Comparison of ENCODE assay signal across 8 cellular contexts in the genomic region with DNA sequence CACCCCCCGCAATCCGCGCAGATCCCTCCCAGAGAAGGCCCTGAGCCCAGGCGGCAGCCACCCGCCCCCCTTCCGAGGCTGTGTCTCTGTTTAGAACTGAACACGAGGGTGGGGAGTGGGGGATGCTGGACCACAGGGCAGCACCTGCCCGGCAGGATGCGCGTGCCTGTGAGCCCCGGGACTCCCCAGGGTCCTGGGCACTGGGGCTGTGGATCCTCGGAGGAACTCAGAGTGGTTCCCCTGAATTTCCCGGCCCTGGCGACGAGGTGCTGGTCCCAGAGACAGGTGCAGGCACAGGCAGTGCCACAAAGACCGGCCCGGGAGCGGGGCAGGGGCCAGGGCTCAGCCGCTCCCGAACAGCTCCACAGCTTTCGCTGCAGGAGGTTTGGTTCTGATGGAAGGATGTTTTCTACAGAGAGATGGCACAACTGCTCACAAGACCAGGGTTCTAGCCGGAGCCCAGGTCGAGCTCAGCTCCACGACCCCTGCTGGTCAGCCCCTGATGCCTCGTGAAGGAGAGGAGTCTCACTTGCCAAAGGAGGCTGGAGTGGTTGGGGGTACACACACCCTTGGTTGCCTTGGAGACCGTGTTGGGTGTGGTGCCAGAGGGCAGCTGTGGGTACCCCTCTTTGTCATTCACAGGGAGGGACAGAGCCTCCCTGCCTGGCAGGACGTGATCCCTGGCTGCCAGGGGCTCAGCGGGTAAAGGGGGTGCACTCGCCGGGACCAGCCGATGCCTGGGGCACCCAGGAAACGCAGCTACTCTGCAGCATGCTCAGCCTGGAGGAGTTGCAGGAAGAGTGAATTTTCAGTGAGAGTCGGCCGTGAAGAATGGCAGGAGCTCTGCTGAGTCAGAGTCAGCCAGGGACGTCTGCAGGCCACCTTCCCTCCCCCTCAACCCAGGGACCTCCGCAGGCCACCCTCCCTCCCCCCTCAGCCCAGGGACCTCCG. TPM values are rescaled to one million over a fixed set of nuclear protein-coding genes. Genes with fewer than 3 reads are reported as not detected.
DNase-seq lines count a peak whose midpoint lies in the region; ATAC-seq and TF ChIP-seq lines count a peak whose summit lies in the region.

No MANE protein-coding gene starts in this region.

- TF ChIP-seq CTCF in MCF 10A (IDR thresholded peaks at IDR 0.05; ENCODE audit: unreplicated experiment), result no peak
- no peak for TF ChIP-seq CTCF in mesothelial cell of epicardium (IDR thresholded peaks at IDR 0.05; ENCODE audit: unreplicated experiment)
- no peak for TF ChIP-seq CTCF in foreskin fibroblast (IDR thresholded peaks at IDR 0.05; ENCODE audit: low read depth, low read length)

- peaks cover 37% of the 10 kb centered on the region for H3K4me1 ChIP-seq in NT2/D1 (ENCODE audit: insufficient read depth, insufficient read length)

- CTCF ChIA-PET in activated CD4-positive, alpha-beta T cell treated with anti-CD3 and anti-CD28 coated beads for 36 hours (lab: Charles Lee), result interaction anchor here (0.8 to 1.4 kb wide), 2 partner anchors 40 to 64 kb away, joined by 4 read pairs; no protein-coding TSS in a partner anchor
- CTCF ChIA-PET in MCF 10A (lab: Yijun Ruan, JAX), result no interaction called here

- DNase-seq in activated CD4-positive, alpha-beta T cell treated with anti-CD3 and anti-CD28 coated beads for 36 hours, result peak; percentile 39
- DNase-seq in activated CD4-positive, alpha-beta T cell treated with anti-CD3 and anti-CD28 coated beads, Interleukin-2, amount 50 U/mL, for 4 hours, result no peak
- no peak for DNase-seq in NT2/D1 (ENCODE audit: low read depth, low spot score)
- peak; percentile 6 for DNase-seq in MCF 10A (ENCODE audit: unreplicated experiment)
- peak in 1 of 2 experiments; percentile 40 for DNase-seq in mesothelial cell of epicardium (ENCODE audit: low spot score in 2 of 2, unreplicated experiment in 2 of 2)
- DNase-seq in foreskin fibroblast, result no peak

- no peaks in the 10 kb centered on the region for H3K9me3 Mint-ChIP-seq in activated CD4-positive, alpha-beta T cell treated with anti-CD3 and anti-CD28 coated beads for 36 hours (ENCODE audit: low read depth)
- no peaks in the 10 kb centered on the region for H3K9me3 Mint-ChIP-seq in MCF 10A (ENCODE audit: unreplicated experiment)
- H3K9me3 Mint-ChIP-seq in mesothelial cell of epicardium, result no peaks in the 10 kb centered on the region

- peaks cover 6% of the 10 kb centered on the region for H3K27me3 Mint-ChIP-seq in activated CD4-positive, alpha-beta T cell treated with anti-CD3 and anti-CD28 coated beads for 36 hours
- H3K27me3 Mint-ChIP-seq in MCF 10A (ENCODE audit: insufficient read depth, unreplicated experiment), result no peaks in the 10 kb centered on the region
- H3K27me3 Mint-ChIP-seq in mesothelial cell of epicardium (ENCODE audit: low read depth), result no peaks in the 10 kb centered on the region

- H3K9me3 ChIP-seq in NT2/D1 (ENCODE audit: insufficient read depth, low read length), result no peaks in the 10 kb centered on the region

- no peaks in the 10 kb centered on the region for H3K27me3 ChIP-seq in NT2/D1 (ENCODE audit: insufficient read depth, insufficient read length)

- no peaks in the 10 kb centered on the region for H3K36me3 Mint-ChIP-seq in activated CD4-positive, alpha-beta T cell treated with anti-CD3 and anti-CD28 coated beads for 36 hours (ENCODE audit: low read depth)
- H3K36me3 Mint-ChIP-seq in MCF 10A (ENCODE audit: insufficient read depth, unreplicated experiment) (no peaks in the 10 kb centered on the region), mesothelial cell of epicardium (no peaks in the 10 kb centered on the region)

- H3K9ac ChIP-seq in NT2/D1 (ENCODE audit: insufficient read length, low read depth), result peak overlapping the region; percentile 90

- H3K36me3 ChIP-seq in NT2/D1 (ENCODE audit: insufficient read depth, insufficient read length, low read length), result no peaks in the 10 kb centered on the region

- H3K4me3 ChIP-seq in NT2/D1 (ENCODE audit: insufficient read length, low read depth) (peak overlapping the region; percentile 9), foreskin fibroblast (ENCODE audit: low read depth in 1 of 2, low read length in 2 of 2) (peak overlapping the region in 1 of 2 donors; percentile 35)

- H3K4me3 Mint-ChIP-seq in activated CD4-positive, alpha-beta T cell treated with anti-CD3 and anti-CD28 coated beads for 36 hours, result peak overlapping the region; percentile 50
- H3K4me3 Mint-ChIP-seq in MCF 10A (ENCODE audit: unreplicated experiment) (no peak overlapping the region), mesothelial cell of epicardium (no peak overlapping the region)

- intact Hi-C loops in activated CD4-positive, alpha-beta T cell treated with anti-CD3 and anti-CD28 coated beads for 36 hours (cut with DNase I, micrococcal nuclease), result loop anchor here in 1 of 2 experiments (5.0 kb wide), 2 partner anchors 42 to 53 kb away; partner anchors contain the start of gene PDCD1
- intact Hi-C loops in MCF 10A (cut with micrococcal nuclease), result no loop called here

- BruUV-seq in MCF 10A (replicated peaks; lab: Mats Ljungman, UMichigan), result no TSS peak

- H3K27ac Mint-ChIP-seq in activated CD4-positive, alpha-beta T cell treated with anti-CD3 and anti-CD28 coated beads for 36 hours, result no peak overlapping the region
- H3K27ac Mint-ChIP-seq in MCF 10A (ENCODE audit: low read depth, unreplicated experiment) (no peak overlapping the region), mesothelial cell of epicardium (peak overlapping the region; percentile 47)

- peaks cover 7% of the 10 kb centered on the region for H3K4me1 Mint-ChIP-seq in activated CD4-positive, alpha-beta T cell treated with anti-CD3 and anti-CD28 coated beads for 36 hours
- H3K4me1 Mint-ChIP-seq in MCF 10A (ENCODE audit: insufficient read depth, unreplicated experiment), result no peaks in the 10 kb centered on the region
- H3K4me1 Mint-ChIP-seq in mesothelial cell of epicardium, result peaks cover 15% of the 10 kb centered on the region

- ATAC-seq in activated CD4-positive, alpha-beta T cell treated with anti-CD3 and anti-CD28 coated beads for 36 hours, result peak; percentile 28
- no peak for ATAC-seq in HG03457 (IDR thresholded peaks at IDR 0.05; ENCODE audit: unreplicated experiment)
- no peak for ATAC-seq in HG03196 (IDR thresholded peaks at IDR 0.05; ENCODE audit: unreplicated experiment)

- POLR2A ChIA-PET in activated CD4-positive, alpha-beta T cell treated with anti-CD3 and anti-CD28 coated beads for 36 hours (lab: Charles Lee), result interaction anchor here (0.6 kb wide), 1 partner anchor 130 kb away, joined by 3 read pairs; no protein-coding TSS in a partner anchor
- POLR2A ChIA-PET in MCF 10A (lab: Yijun Ruan, JAX), result interaction anchor here (1.1 to 1.2 kb wide), 2 partner anchors 12 to 26 kb away, joined by 3 read pairs; no protein-coding TSS in a partner anchor

RNA-seq across cellular contexts. Expression of gene NEU4, which starts 4.4 kb away (rescaled TPM):
- under 1 TPM; 0.76 to 0.89 TPM for total RNA-seq in activated CD4-positive, alpha-beta T cell treated with anti-CD3 and anti-CD28 coated beads for 36 hours
- total RNA-seq in MCF 10A (2022), result not detected in 2 replicates
- total RNA-seq in mesothelial cell of epicardium, result 0.87 to 1.8 TPM (median 1.7 TPM) in 3 replicates

RNA-seq across cellular contexts. Expression of gene GAL3ST2, which starts 28.0 kb away (rescaled TPM):
- total RNA-seq in activated CD4-positive, alpha-beta T cell treated with anti-CD3 and anti-CD28 coated beads for 36 hours, result 1 to 10 TPM in 1 of 2 experiments, under 1 TPM in 1; 0.94 to 1.0 TPM
- total RNA-seq in MCF 10A (2022), result 0.37 TPM in 1 of 2 replicates, not detected in the other
- 0.86 to 1.1 TPM (median 1.1 TPM) in 3 replicates for total RNA-seq in mesothelial cell of epicardium

RNA-seq across cellular contexts. Expression of gene PDCD1, which starts 54.1 kb away (rescaled TPM):
- 10 to 100 TPM; 33.2 to 37.2 TPM for total RNA-seq in activated CD4-positive, alpha-beta T cell treated with anti-CD3 and anti-CD28 coated beads for 36 hours
- not detected in 2 replicates for total RNA-seq in MCF 10A (2022)
- not detected in 3 replicates for total RNA-seq in mesothelial cell of epicardium

Comparison
In these comparisons a context has a peak if more than half of its experiments do, and no peak if none do; other contexts are left out.
1. DNase-seq: peak in activated CD4-positive, alpha-beta T cell treated with anti-CD3 and anti-CD28 coated beads for 36 hours (single experiment) and MCF 10A (single experiment); none in activated CD4-positive, alpha-beta T cell treated with anti-CD3 and anti-CD28 coated beads, Interleukin-2, amount 50 U/mL, for 4 hours (0 of 2), NT2/D1 (single experiment) and foreskin fibroblast (0 of 2).
2. RNA of gene PDCD1, which starts 54.1 kb away (total RNA-seq): 33.2 to 37.2 TPM in activated CD4-positive, alpha-beta T cell treated with anti-CD3 and anti-CD28 coated beads for 36 hours; not detected in MCF 10A and not detected in mesothelial cell of epicardium; every median in the first group is over 10 times any median in the second.